2 cellular contexts compared by ENCODE assay signal in genomic region chr6:41587223-41587879, GRCh38.
TF ChIP-seq lines count a peak whose summit lies in the region.

No MANE protein-coding gene starts in this region.

TF ChIP-seq in SK-N-SH, 30 proteins besides CTCF, POLR2A, EP300 and RAD21 (continued from another document):
- TF ChIP-seq SIN3A (IDR thresholded peaks at IDR 0.05; ENCODE audit: borderline replicate concordance, low read depth, low read length) = no peak
- TF ChIP-seq FOXM1 (IDR thresholded peaks at IDR 0.05; ENCODE audit: low read depth) = no peak
- no peak for TF ChIP-seq TEAD4 (IDR thresholded peaks at IDR 0.05; ENCODE audit: borderline replicate concordance, insufficient read depth)
- no peak for TF ChIP-seq ELF1 (IDR thresholded peaks at IDR 0.05)
- TF ChIP-seq, protein P1, sequence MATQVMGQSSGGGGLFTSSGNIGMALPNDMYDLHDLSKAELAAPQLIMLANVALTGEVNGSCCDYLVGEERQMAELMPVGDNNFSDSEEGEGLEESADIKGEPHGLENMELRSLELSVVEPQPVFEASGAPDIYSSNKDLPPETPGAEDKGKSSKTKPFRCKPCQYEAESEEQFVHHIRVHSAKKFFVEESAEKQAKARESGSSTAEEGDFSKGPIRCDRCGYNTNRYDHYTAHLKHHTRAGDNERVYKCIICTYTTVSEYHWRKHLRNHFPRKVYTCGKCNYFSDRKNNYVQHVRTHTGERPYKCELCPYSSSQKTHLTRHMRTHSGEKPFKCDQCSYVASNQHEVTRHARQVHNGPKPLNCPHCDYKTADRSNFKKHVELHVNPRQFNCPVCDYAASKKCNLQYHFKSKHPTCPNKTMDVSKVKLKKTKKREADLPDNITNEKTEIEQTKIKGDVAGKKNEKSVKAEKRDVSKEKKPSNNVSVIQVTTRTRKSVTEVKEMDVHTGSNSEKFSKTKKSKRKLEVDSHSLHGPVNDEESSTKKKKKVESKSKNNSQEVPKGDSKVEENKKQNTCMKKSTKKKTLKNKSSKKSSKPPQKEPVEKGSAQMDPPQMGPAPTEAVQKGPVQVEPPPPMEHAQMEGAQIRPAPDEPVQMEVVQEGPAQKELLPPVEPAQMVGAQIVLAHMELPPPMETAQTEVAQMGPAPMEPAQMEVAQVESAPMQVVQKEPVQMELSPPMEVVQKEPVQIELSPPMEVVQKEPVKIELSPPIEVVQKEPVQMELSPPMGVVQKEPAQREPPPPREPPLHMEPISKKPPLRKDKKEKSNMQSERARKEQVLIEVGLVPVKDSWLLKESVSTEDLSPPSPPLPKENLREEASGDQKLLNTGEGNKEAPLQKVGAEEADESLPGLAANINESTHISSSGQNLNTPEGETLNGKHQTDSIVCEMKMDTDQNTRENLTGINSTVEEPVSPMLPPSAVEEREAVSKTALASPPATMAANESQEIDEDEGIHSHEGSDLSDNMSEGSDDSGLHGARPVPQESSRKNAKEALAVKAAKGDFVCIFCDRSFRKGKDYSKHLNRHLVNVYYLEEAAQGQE (IDR thresholded peaks at IDR 0.05; ENCODE audit: low read depth, low read length) = no peak
- no peak for TF ChIP-seq GATA2 (CRISPR knock-in tag; IDR thresholded peaks at IDR 0.05)
- no peak for TF ChIP-seq NRF1 (IDR thresholded peaks at IDR 0.05; ENCODE audit: low read depth, low read length)
- TF ChIP-seq MXI1 (IDR thresholded peaks at IDR 0.05; ENCODE audit: low read depth, low read length) = no peak
- TF ChIP-seq, protein P2, sequence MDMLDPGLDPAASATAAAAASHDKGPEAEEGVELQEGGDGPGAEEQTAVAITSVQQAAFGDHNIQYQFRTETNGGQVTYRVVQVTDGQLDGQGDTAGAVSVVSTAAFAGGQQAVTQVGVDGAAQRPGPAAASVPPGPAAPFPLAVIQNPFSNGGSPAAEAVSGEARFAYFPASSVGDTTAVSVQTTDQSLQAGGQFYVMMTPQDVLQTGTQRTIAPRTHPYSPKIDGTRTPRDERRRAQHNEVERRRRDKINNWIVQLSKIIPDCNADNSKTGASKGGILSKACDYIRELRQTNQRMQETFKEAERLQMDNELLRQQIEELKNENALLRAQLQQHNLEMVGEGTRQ (IDR thresholded peaks at IDR 0.05; ENCODE audit: borderline replicate concordance, low read depth, low read length) = no peak
- TF ChIP-seq YY1 (IDR thresholded peaks at IDR 0.05; ENCODE audit: low read depth) = no peak
- TF ChIP-seq GABPA (IDR thresholded peaks at IDR 0.05; ENCODE audit: low read depth) = no peak

TF ChIP-seq in SK-N-SH treated with all-trans-retinoic acid at 6 μM for 48 hours, 23 proteins besides CTCF, POLR2A, EP300 and RAD21 (continued from another document):
- TF ChIP-seq ZFP30 (CRISPR knock-in tag; IDR thresholded peaks at IDR 0.05) (no peak), OSR1 (CRISPR knock-in tag; IDR thresholded peaks at IDR 0.05) (no peak), PPARA (CRISPR knock-in tag; IDR thresholded peaks at IDR 0.05; ENCODE audit: borderline replicate concordance) (no peak)
- TF ChIP-seq, protein P3, sequence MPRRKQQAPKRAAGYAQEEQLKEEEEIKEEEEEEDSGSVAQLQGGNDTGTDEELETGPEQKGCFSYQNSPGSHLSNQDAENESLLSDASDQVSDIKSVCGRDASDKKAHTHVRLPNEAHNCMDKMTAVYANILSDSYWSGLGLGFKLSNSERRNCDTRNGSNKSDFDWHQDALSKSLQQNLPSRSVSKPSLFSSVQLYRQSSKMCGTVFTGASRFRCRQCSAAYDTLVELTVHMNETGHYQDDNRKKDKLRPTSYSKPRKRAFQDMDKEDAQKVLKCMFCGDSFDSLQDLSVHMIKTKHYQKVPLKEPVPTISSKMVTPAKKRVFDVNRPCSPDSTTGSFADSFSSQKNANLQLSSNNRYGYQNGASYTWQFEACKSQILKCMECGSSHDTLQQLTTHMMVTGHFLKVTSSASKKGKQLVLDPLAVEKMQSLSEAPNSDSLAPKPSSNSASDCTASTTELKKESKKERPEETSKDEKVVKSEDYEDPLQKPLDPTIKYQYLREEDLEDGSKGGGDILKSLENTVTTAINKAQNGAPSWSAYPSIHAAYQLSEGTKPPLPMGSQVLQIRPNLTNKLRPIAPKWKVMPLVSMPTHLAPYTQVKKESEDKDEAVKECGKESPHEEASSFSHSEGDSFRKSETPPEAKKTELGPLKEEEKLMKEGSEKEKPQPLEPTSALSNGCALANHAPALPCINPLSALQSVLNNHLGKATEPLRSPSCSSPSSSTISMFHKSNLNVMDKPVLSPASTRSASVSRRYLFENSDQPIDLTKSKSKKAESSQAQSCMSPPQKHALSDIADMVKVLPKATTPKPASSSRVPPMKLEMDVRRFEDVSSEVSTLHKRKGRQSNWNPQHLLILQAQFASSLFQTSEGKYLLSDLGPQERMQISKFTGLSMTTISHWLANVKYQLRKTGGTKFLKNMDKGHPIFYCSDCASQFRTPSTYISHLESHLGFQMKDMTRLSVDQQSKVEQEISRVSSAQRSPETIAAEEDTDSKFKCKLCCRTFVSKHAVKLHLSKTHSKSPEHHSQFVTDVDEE (CRISPR knock-in tag; IDR thresholded peaks at IDR 0.05) = no peak
TF ChIP-seq in SK-N-SH treated with all-trans-retinoic acid at 6 μM for 48 hours: peak in this region for 0.
